ENCODE assay signal across 8 cellular contexts in genomic region chr7:22855049-22855392, GRCh38. TPM values are rescaled to one million over a fixed set of nuclear protein-coding genes. Genes with fewer than 3 reads are reported as not detected.
DNase-seq lines count a peak whose midpoint lies in the region; ATAC-seq and TF ChIP-seq lines count a peak whose summit lies in the region.

No MANE protein-coding gene starts in this region.

- H3K36me3 Mint-ChIP-seq in Calu3 (ENCODE audit: insufficient read depth, unreplicated experiment) (peaks cover 53% of the 10 kb centered on the region), brain (no peaks in the 10 kb centered on the region), naive B cell (peaks cover 7 to 8% of the 10 kb centered on the region in 2 donors)

- ATAC-seq in HG03066 (IDR thresholded peaks at IDR 0.05; ENCODE audit: low read depth, unreplicated experiment) (peak; percentile 6), naive B cell (ENCODE audit: low read depth in 2 of 2) (no peak), mucosa of descending colon (no peak)

- H3K4me3 ChIP-seq in mucosa of descending colon, result no peak overlapping the region
- H3K4me3 ChIP-seq in WERI-Rb-1 (ENCODE audit: low read depth, low read length), result no peak overlapping the region

- DNase-seq in Calu3 (no peak), naive B cell (no peak), foreskin melanocyte (no peak), mucosa of descending colon (no peak), KG1 (lab: John Stamatoyannopoulos, UW) (no peak), WERI-Rb-1 (no peak)

- H3K4me1 Mint-ChIP-seq in Calu3 (ENCODE audit: low read depth, unreplicated experiment) (peaks cover 14% of the 10 kb centered on the region), brain (peaks cover 13% of the 10 kb centered on the region), naive B cell (peaks cover 14 to 38% (median 23%) of the 10 kb centered on the region in 3 donors)

- H3K27me3 ChIP-seq in WERI-Rb-1 (ENCODE audit: insufficient read depth, low read depth, severe bottlenecking), result no peaks in the 10 kb centered on the region

- CTCF ChIA-PET in Calu3 (lab: Charles Lee), result interaction anchor here (1.2 kb wide), 1 partner anchor 14 kb away, joined by 3 read pairs; no protein-coding TSS in a partner anchor

- no peaks in the 10 kb centered on the region for H3K9me3 Mint-ChIP-seq in Calu3 (ENCODE audit: low read depth, unreplicated experiment)
- peaks cover 0 to 6% (median 3%) of the 10 kb centered on the region in 5 experiments for H3K9me3 Mint-ChIP-seq in brain
- no peaks in the 10 kb centered on the region for H3K9me3 Mint-ChIP-seq in naive B cell

- intact Hi-C loops in Calu3 (cut with micrococcal nuclease; ENCODE audit: unreplicated experiment) (loop anchor here (2.0 to 10.0 kb wide), 2 partner anchors 200 to 300 kb away; no protein-coding TSS in a partner anchor), mucosa of descending colon (cut with DNase I, micrococcal nuclease) (no loop called here)

- H3K4me3 Mint-ChIP-seq in Calu3 (ENCODE audit: low read depth, unreplicated experiment), result peak overlapping the region; percentile 89
- peak overlapping the region in 4 of 5 experiments; percentile 72 to 85 (median 80) for H3K4me3 Mint-ChIP-seq in brain
- H3K4me3 Mint-ChIP-seq in naive B cell, result peak overlapping the region; percentile 91 to 99 (median 98)

- H3K9me3 ChIP-seq in mucosa of descending colon, result no peaks in the 10 kb centered on the region
- peaks cover 2% of the 10 kb centered on the region for H3K9me3 ChIP-seq in WERI-Rb-1 (ENCODE audit: severe bottlenecking)

- TSS peak; percentile 59 for BruUV-seq in Calu3 (replicated peaks; lab: Mats Ljungman, UMichigan)

- no peak overlapping the region for H3K27ac ChIP-seq in WERI-Rb-1

- H3K27ac Mint-ChIP-seq in Calu3 (ENCODE audit: unreplicated experiment) (peak overlapping the region; percentile 67), brain (peak overlapping the region in 1 of 5 experiments; percentile 75), naive B cell (peak overlapping the region in 5 of 6 donors; percentile 90 to 97 (median 96))

- H3K36me3 ChIP-seq in mucosa of descending colon (ENCODE audit: low read depth) (no peaks in the 10 kb centered on the region), WERI-Rb-1 (no peaks in the 10 kb centered on the region)

- H3K4me1 ChIP-seq in mucosa of descending colon (ENCODE audit: low read depth), result peaks cover 5% of the 10 kb centered on the region

- TF ChIP-seq CTCF in Calu3 (IDR thresholded peaks at IDR 0.05; ENCODE audit: unreplicated experiment) (no peak), brain (conservative IDR thresholded peaks at IDR 0.05) (no peak), mucosa of descending colon (IDR thresholded peaks at IDR 0.05) (no peak), WERI-Rb-1 (IDR thresholded peaks at IDR 0.05; ENCODE audit: low read depth, low read length) (no peak)

- peaks cover 22% of the 10 kb centered on the region for H3K27me3 Mint-ChIP-seq in Calu3 (ENCODE audit: unreplicated experiment)
- H3K27me3 Mint-ChIP-seq in brain, result peaks cover 43% of the 10 kb centered on the region
- H3K27me3 Mint-ChIP-seq in naive B cell, result peaks cover 0 to 5% (median 0%) of the 10 kb centered on the region in 3 donors

RNA-seq across cellular contexts. Expression of gene TOMM7, which starts 32.4 kb away (rescaled TPM):
- total RNA-seq in Calu3 (2022), result 272 and 290 TPM in 2 replicates
- polyA plus RNA-seq in brain (ENCODE audit: insufficient read depth, low read depth, low replicate concordance), result 836 TPM
- polyA plus RNA-seq in naive B cell (ENCODE audit: low read depth in 6 of 6), result 100 to 1,000 TPM; 175 to 294 (median 276) TPM
- 100 to 1,000 TPM; 225 to 404 (median 287) TPM for total RNA-seq in mucosa of descending colon
